ENCODE assay signal across 1 cellular context in the genomic region with DNA sequence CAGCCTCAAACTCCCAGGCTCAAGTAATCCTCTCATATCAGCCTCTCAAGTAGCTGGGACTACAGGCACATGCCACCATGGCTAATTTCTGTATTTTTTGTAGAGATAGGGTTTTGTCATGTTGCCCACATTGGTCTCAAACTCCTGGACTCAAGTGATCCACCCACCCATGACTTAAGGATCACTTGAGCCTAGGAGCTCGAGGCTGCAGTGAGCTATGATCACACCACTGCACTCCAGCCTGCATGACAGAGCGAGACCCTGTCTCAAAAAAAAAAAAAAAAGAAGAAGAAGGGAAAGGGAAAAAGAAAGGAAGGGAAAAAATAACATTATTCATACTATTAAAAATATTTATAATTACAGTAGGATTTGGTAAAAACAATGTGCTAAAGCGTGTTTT.
TF ChIP-seq lines count a peak whose summit lies in the region.

No MANE protein-coding gene starts in this region.

TF ChIP-seq in GM12878, 131 proteins besides CTCF, POLR2A, EP300 and RAD21:
- TF ChIP-seq RBBP5 (conservative IDR thresholded peaks at IDR 0.05) (no peak), HDGF (IDR thresholded peaks at IDR 0.05) (0 out of 2 replicates have a peak, but pooled peaks have one; percentile 53), MLLT1 (IDR thresholded peaks at IDR 0.05) (0 out of 2 replicates have a peak, but pooled peaks have one; percentile 33)
- TF ChIP-seq, protein P1, sequence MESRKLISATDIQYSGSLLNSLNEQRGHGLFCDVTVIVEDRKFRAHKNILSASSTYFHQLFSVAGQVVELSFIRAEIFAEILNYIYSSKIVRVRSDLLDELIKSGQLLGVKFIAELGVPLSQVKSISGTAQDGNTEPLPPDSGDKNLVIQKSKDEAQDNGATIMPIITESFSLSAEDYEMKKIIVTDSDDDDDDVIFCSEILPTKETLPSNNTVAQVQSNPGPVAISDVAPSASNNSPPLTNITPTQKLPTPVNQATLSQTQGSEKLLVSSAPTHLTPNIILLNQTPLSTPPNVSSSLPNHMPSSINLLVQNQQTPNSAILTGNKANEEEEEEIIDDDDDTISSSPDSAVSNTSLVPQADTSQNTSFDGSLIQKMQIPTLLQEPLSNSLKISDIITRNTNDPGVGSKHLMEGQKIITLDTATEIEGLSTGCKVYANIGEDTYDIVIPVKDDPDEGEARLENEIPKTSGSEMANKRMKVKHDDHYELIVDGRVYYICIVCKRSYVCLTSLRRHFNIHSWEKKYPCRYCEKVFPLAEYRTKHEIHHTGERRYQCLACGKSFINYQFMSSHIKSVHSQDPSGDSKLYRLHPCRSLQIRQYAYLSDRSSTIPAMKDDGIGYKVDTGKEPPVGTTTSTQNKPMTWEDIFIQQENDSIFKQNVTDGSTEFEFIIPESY (IDR thresholded peaks at IDR 0.05) = no peak
